ENCODE assay signal across 8 cellular contexts in the genomic region with DNA sequence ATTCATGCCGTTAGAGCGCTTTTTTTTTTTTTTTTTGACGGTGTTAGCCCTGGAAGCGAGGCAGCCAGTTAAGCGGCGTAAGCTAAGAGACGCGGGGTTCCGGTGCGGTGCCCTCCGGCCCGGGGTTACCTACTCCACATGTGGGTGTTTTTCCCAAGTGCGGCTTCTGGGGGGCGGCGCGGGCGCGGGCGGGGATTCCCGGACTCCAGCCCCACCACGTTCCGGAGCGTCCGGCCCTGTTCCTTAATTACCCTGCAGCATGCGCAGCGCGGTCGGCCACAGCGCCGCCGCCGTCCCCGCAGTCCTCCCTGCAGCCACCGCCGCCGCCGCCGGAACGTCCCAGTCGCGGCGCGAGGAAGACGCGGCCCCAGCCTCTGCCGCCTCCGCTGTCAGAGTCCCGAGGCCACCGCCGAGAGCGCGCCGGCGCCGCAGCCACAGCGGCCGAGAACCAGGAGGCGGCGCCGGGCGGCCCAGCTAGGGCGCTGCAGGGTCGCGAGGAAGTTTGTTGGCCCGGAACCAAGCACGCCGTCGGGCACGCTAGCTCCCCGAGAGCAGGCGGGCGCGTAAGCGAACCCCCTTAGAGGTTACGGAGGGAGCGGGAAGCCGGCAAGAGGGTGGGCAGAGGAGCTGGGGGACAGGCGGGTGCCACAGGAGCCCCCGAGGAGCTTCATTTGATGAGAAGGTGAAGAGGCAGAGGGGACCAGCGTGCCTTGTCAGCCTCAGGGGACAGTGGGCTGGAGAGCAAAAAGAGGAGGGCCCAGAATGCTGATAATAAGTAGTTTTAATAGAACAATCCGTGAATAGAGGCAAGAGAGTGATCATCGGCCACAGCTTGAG. TPM values are rescaled to one million over a fixed set of nuclear protein-coding genes. Genes with fewer than 3 reads are reported as not detected.
A peak's percentile ranks its signal among the peaks of the same experiment; 100 is the strongest.
DNase-seq lines count a peak whose midpoint lies in the region; ATAC-seq and TF ChIP-seq lines count a peak whose summit lies in the region.

No MANE protein-coding gene starts in this region.

- H3K36me3 ChIP-seq in endodermal cell (ENCODE audit: control insufficient read depth, insufficient read depth, low read length) (no peaks in the 10 kb centered on the region), mucosa of stomach (ENCODE audit: control insufficient read depth, insufficient read depth, low read length) (no peaks in the 10 kb centered on the region)

- ATAC-seq in HG02884 (IDR thresholded peaks at IDR 0.05; ENCODE audit: unreplicated experiment): peak; percentile 58

- DNase-seq in NCI-H2081 (lab: John Stamatoyannopoulos, UW) (peak; percentile 14 to 48), NCI-H2081 treated with DMSO at 0.1 percent for 48 hours (lab: John Stamatoyannopoulos, UW) (no peak), NCI-H345 (lab: John Stamatoyannopoulos, UW) (peak; percentile 49), endodermal cell (peak; percentile 90)
- peak; percentile 65 for DNase-seq in activated CD4-positive, alpha-beta memory T cell treated with anti-CD3 and anti-CD28 coated beads, Interleukin-2, amount 10 ng/mL, durations not matched to agents 7 days and 5 days
- DNase-seq in stimulated activated CD8-positive, alpha-beta memory T cell treated with anti-CD3 and anti-CD28 coated beads, Interleukin-7, amount 100 ng/mL, for 48 hours (ENCODE audit: extremely low read depth in 1 of 2, low read depth in 1 of 2): peak; percentile 27 to 45

- 1 to 2% methylated on average over 28 to 82 of the region's 82 CpGs for WGBS in endodermal cell (ENCODE audit: insufficient coverage in 1 of 2, insufficient read length in 1 of 2), 2 experiments

- peak; percentile 63 for TF ChIP-seq CTCF in endodermal cell (conservative IDR thresholded peaks at IDR 0.05)

- no peaks in the 10 kb centered on the region for H3K9me3 Mint-ChIP-seq in activated CD4-positive, alpha-beta memory T cell treated with anti-CD3 and anti-CD28 coated beads, Interleukin-2, amount 10 ng/mL, durations not matched to agents 7 days and 5 days
- H3K9me3 Mint-ChIP-seq in endodermal cell: no peaks in the 10 kb centered on the region

- no peaks in the 10 kb centered on the region for H3K4me1 ChIP-seq in endodermal cell (ENCODE audit: control insufficient read depth, insufficient read depth, low read length)
- H3K4me1 ChIP-seq in mucosa of stomach (ENCODE audit: control insufficient read depth, insufficient read depth, low read length): peaks cover 8% of the 10 kb centered on the region

- H3K4me3 ChIP-seq in endodermal cell (ENCODE audit: low read length) (peak overlapping the region; percentile 87), mucosa of stomach (ENCODE audit: low read length) (peak overlapping the region; percentile 15)

- H3K27me3 Mint-ChIP-seq in activated CD4-positive, alpha-beta memory T cell treated with anti-CD3 and anti-CD28 coated beads, Interleukin-2, amount 10 ng/mL, durations not matched to agents 7 days and 5 days: peaks cover 43% of the 10 kb centered on the region
- H3K27me3 Mint-ChIP-seq in endodermal cell (ENCODE audit: insufficient read depth): peaks cover 46% of the 10 kb centered on the region

- H3K9me3 ChIP-seq in endodermal cell (ENCODE audit: control insufficient read depth, low read length) (no peaks in the 10 kb centered on the region), mucosa of stomach (ENCODE audit: control insufficient read depth, low read length) (no peaks in the 10 kb centered on the region)

- CTCF ChIA-PET in activated CD4-positive, alpha-beta memory T cell treated with anti-CD3 and anti-CD28 coated beads, Interleukin-2, amount 10 ng/mL, durations not matched to agents 7 days and 5 days (lab: Charles Lee): interaction anchor here (2.1 kb wide), 1 partner anchor 70 kb away, joined by 8 read pairs; the partner anchor contains the start of gene LMBRD1

- H3K27ac Mint-ChIP-seq in activated CD4-positive, alpha-beta memory T cell treated with anti-CD3 and anti-CD28 coated beads, Interleukin-2, amount 10 ng/mL, durations not matched to agents 7 days and 5 days: no peak overlapping the region
- peak overlapping the region; percentile 48 for H3K27ac Mint-ChIP-seq in endodermal cell

- H3K36me3 Mint-ChIP-seq in activated CD4-positive, alpha-beta memory T cell treated with anti-CD3 and anti-CD28 coated beads, Interleukin-2, amount 10 ng/mL, durations not matched to agents 7 days and 5 days (ENCODE audit: low read depth): no peaks in the 10 kb centered on the region
- H3K36me3 Mint-ChIP-seq in endodermal cell (ENCODE audit: low read depth): no peaks in the 10 kb centered on the region

- H3K27ac ChIP-seq in endodermal cell (ENCODE audit: low read depth, low read length): no peak overlapping the region

- H3K9ac ChIP-seq in endodermal cell (ENCODE audit: extremely low read depth, low read length, poor library complexity, severe bottlenecking) (peak overlapping the region; percentile 29), mucosa of stomach (ENCODE audit: low read length) (peak overlapping the region; percentile 45)

- peak overlapping the region; percentile 64 for H3K4me3 Mint-ChIP-seq in activated CD4-positive, alpha-beta memory T cell treated with anti-CD3 and anti-CD28 coated beads, Interleukin-2, amount 10 ng/mL, durations not matched to agents 7 days and 5 days
- peak overlapping the region; percentile 58 for H3K4me3 Mint-ChIP-seq in endodermal cell

- peaks cover 19% of the 10 kb centered on the region for H3K4me1 Mint-ChIP-seq in activated CD4-positive, alpha-beta memory T cell treated with anti-CD3 and anti-CD28 coated beads, Interleukin-2, amount 10 ng/mL, durations not matched to agents 7 days and 5 days
- peaks cover 21% of the 10 kb centered on the region for H3K4me1 Mint-ChIP-seq in endodermal cell

- peaks cover 12% of the 10 kb centered on the region for H3K27me3 ChIP-seq in endodermal cell (ENCODE audit: control insufficient read depth, insufficient read depth, low read length, poor library complexity, severe bottlenecking)
- peaks cover 33% of the 10 kb centered on the region for H3K27me3 ChIP-seq in mucosa of stomach (ENCODE audit: control insufficient read depth, insufficient read depth, low read length)

- POLR2A ChIA-PET in activated CD4-positive, alpha-beta memory T cell treated with anti-CD3 and anti-CD28 coated beads, Interleukin-2, amount 10 ng/mL, durations not matched to agents 7 days and 5 days (lab: Charles Lee): interaction anchor here (0.9 to 1.1 kb wide), 2 partner anchors 51 to 71 kb away, joined by 3 to 5 read pairs; partner anchors contain the start of gene LMBRD1

RNA-seq across cellular contexts. Expression of gene COL19A1, which starts 0.9 kb away (rescaled TPM):
- under 1 TPM; 0.03 TPM for total RNA-seq in activated CD4-positive, alpha-beta memory T cell treated with anti-CD3 and anti-CD28 coated beads, Interleukin-2, amount 10 ng/mL, durations not matched to agents 7 days and 5 days
- 1 to 10 TPM; 1.4 to 1.5 TPM for total RNA-seq in endodermal cell
- polyA plus RNA-seq in endodermal cell (2013, experiment 1 of 2): 0.18 TPM
- 0.21 TPM for polyA plus RNA-seq in endodermal cell (2013, experiment 2 of 2)
